In genomic region chr9:114327749-114328148, GRCh38 we compare ENCODE assay signal across 1 cellular context.
A peak's percentile ranks its signal among the peaks of the same experiment; 100 is the strongest.
TF ChIP-seq lines count a peak whose summit lies in the region.

No MANE protein-coding gene starts in this region.

TF ChIP-seq in HepG2, 621 proteins besides CTCF, POLR2A, EP300 and RAD21:
- 0 out of 2 replicates have a peak, but pooled peaks have one; percentile 15 for TF ChIP-seq PBX2 (CRISPR knock-in tag; IDR thresholded peaks at IDR 0.05)
- TF ChIP-seq ZFX (CRISPR knock-in tag; IDR thresholded peaks at IDR 0.05; ENCODE audit: low read depth) = no peak; the same call in 1 of the 2 replicates
- TF ChIP-seq PRDM10 (CRISPR knock-in tag; IDR thresholded peaks at IDR 0.05; ENCODE audit: low read depth) = no peak
- TF ChIP-seq GPN1 (CRISPR knock-in tag; IDR thresholded peaks at IDR 0.05; ENCODE audit: borderline replicate concordance) = no peak
- TF ChIP-seq ZNF713 (CRISPR knock-in tag; IDR thresholded peaks at IDR 0.05) = peak; percentile 15; the same call in 1 of the 2 replicates
- TF ChIP-seq PHF21A (CRISPR knock-in tag; IDR thresholded peaks at IDR 0.05) = 0 out of 2 replicates have a peak, but pooled peaks have one; percentile 25
- peak; percentile 43; the same call in 1 of the 2 replicates for TF ChIP-seq ZBTB38 (CRISPR knock-in tag; IDR thresholded peaks at IDR 0.05)
